12 cellular contexts compared by ENCODE assay signal in genomic region chr13:91331047-91331915, GRCh38. TPM values are rescaled to one million over a fixed set of nuclear protein-coding genes. Genes with fewer than 3 reads are reported as not detected.
DNase-seq lines count a peak whose midpoint lies in the region; ATAC-seq and TF ChIP-seq lines count a peak whose summit lies in the region.
"Had no signal": no experiment of that assay in that cellular context is flagged by ENCODE, and none has a peak within 500 bp of the region (broad histone marks: within the 10 kb centered on the region; RNA-seq: fewer than 3 reads in every experiment).

No MANE protein-coding gene starts in this region.

- H3K36me3 ChIP-seq in KMS-11 (ENCODE audit: insufficient read depth) = no peaks in the 10 kb centered on the region
- no peaks in the 10 kb centered on the region for H3K36me3 ChIP-seq in trophoblast cell (ENCODE audit: control insufficient read depth in 1 of 2, insufficient read depth in 2 of 2, low read length in 2 of 2)
- H3K36me3 ChIP-seq: esophagus squamous epithelium, prostate gland, uterus had no signal

- no CpG with 5 or more reads among the region's 4 CpGs for WGBS in trophoblast cell (ENCODE audit: extremely low coverage, insufficient coverage, insufficient read length)

- H3K4me1 ChIP-seq in KMS-11 (ENCODE audit: low read depth, poor library complexity, severe bottlenecking) (peaks cover 19% of the 10 kb centered on the region), trophoblast cell (ENCODE audit: control insufficient read depth in 1 of 2, insufficient read depth in 2 of 2, low read length in 2 of 2) (no peaks in the 10 kb centered on the region)
- H3K4me1 ChIP-seq: esophagus squamous epithelium, prostate gland, uterus had no signal

- H3K4me3 ChIP-seq in KMS-11 (IDR thresholded peaks at IDR 0.05; ENCODE audit: insufficient read depth, low read depth, low read length) (no peak overlapping the region), trophoblast cell (ENCODE audit: low read depth, low read length) (no peak overlapping the region)
- H3K4me3 ChIP-seq: esophagus squamous epithelium, prostate gland, uterus had no signal

- H2BK5ac ChIP-seq in trophoblast cell (ENCODE audit: low read depth, low read length, poor library complexity) = no peak overlapping the region

- H2BK120ac ChIP-seq in trophoblast cell (ENCODE audit: insufficient read depth, low read length, poor library complexity) = no peak overlapping the region

- H4K91ac ChIP-seq in trophoblast cell (ENCODE audit: low read depth, low read length) = no peak overlapping the region

- no peaks in the 10 kb centered on the region for H3K79me1 ChIP-seq in trophoblast cell (ENCODE audit: low read length)

- no peak overlapping the region for H2BK12ac ChIP-seq in trophoblast cell (ENCODE audit: low read length)

- no peak overlapping the region for H2AK5ac ChIP-seq in trophoblast cell (ENCODE audit: low read length)

- no peak for TF ChIP-seq CTCF in KMS-11 (conservative IDR thresholded peaks at IDR 0.05; ENCODE audit: low read depth, low read length)

- ATAC-seq in GM18502 (IDR thresholded peaks at IDR 0.05; ENCODE audit: poor library complexity, unreplicated experiment) = peak; percentile 88
- ATAC-seq in GM19395 (IDR thresholded peaks at IDR 0.05; ENCODE audit: unreplicated experiment) = peak; percentile 84
- peak; percentile 75 for ATAC-seq in HG02884 (IDR thresholded peaks at IDR 0.05; ENCODE audit: unreplicated experiment)
- ATAC-seq in Right ventricle myocardium inferior = no peak
- ATAC-seq: left lobe of liver had no signal

- H2AFZ ChIP-seq in KMS-11 (ENCODE audit: low read depth) (peak overlapping the region; percentile 69), trophoblast cell (ENCODE audit: insufficient read depth, low read length, poor library complexity) (no peak overlapping the region)

- no peak overlapping the region for H3K14ac ChIP-seq in trophoblast cell (ENCODE audit: low read length)

- no peak overlapping the region for H3K23ac ChIP-seq in trophoblast cell (ENCODE audit: low read length)

- H4K12ac ChIP-seq in trophoblast cell (ENCODE audit: low read depth, low read length) = no peak overlapping the region

- no peak overlapping the region for H3K4ac ChIP-seq in trophoblast cell (ENCODE audit: low read depth, low read length)

- H3K9ac ChIP-seq in KMS-11 = no peak overlapping the region; the same call in 1 of the 2 replicates
- H3K9ac ChIP-seq in trophoblast cell (ENCODE audit: low read length) = no peak overlapping the region

- no peak overlapping the region for H4K8ac ChIP-seq in trophoblast cell (ENCODE audit: low read depth, low read length)

- H3K18ac ChIP-seq in trophoblast cell (ENCODE audit: low read length) = no peak overlapping the region

- H3K79me2 ChIP-seq in KMS-11 (ENCODE audit: insufficient read depth, low read depth) (no peaks in the 10 kb centered on the region), trophoblast cell (ENCODE audit: control insufficient read depth, insufficient read depth, low read length, poor library complexity) (no peaks in the 10 kb centered on the region)

- H3K27me3 ChIP-seq in KMS-11 (ENCODE audit: insufficient read depth, low read depth) (no peaks in the 10 kb centered on the region), trophoblast cell (ENCODE audit: insufficient read depth, low read length) (no peaks in the 10 kb centered on the region)
- H3K27me3 ChIP-seq: uterus had no signal

- peak overlapping the region; percentile 87 for H3K4me2 ChIP-seq in KMS-11
- H3K4me2 ChIP-seq in trophoblast cell (ENCODE audit: low read length) = no peak overlapping the region

- intact Hi-C loops in Right ventricle myocardium inferior (cut with DNase I) = no loop called here

- DNase-seq in amniotic stem cell (lab: John Stamatoyannopoulos, UW) (no peak), KG1 (lab: John Stamatoyannopoulos, UW) (no peak), Right ventricle myocardium inferior (ENCODE audit: missing footprints) (no peak), trophoblast cell (no peak)
- DNase-seq: esophagus squamous epithelium, uterus had no signal

- peak overlapping the region; percentile 45 for H3K27ac ChIP-seq in KMS-11
- H3K27ac ChIP-seq in trophoblast cell (ENCODE audit: low read depth, low read length) = no peak overlapping the region
- H3K27ac ChIP-seq: esophagus squamous epithelium, prostate gland, uterus had no signal

- no peaks in the 10 kb centered on the region for H3K9me3 ChIP-seq in trophoblast cell (ENCODE audit: insufficient read depth, low read depth, low read length)
- H3K9me3 ChIP-seq: esophagus squamous epithelium, prostate gland, uterus had no signal

- no peaks in the 10 kb centered on the region for H4K20me1 ChIP-seq in KMS-11 (ENCODE audit: insufficient read depth)

RNA-seq across cellular contexts. Expression of gene MIR17HG, which starts 16.2 kb away (rescaled TPM):
- 0.81 TPM for total RNA-seq in Right ventricle myocardium inferior
- 6.9 and 9.0 TPM in 2 replicates for polyA plus RNA-seq in trophoblast cell (2013)
